8 cellular contexts compared by ENCODE assay signal in genomic region chr2:71190959-71191943, GRCh38. TPM values are rescaled to one million over a fixed set of nuclear protein-coding genes. Genes with fewer than 3 reads are reported as not detected.
DNase-seq lines count a peak whose midpoint lies in the region; ATAC-seq and TF ChIP-seq lines count a peak whose summit lies in the region.

No MANE protein-coding gene starts in this region.

- DNase-seq in BE2C (no peak), HT1080 (ENCODE audit: low read depth) (peak; percentile 11), adrenal gland (peak in 5 of 7 donors; percentile 13 to 54 (median 28)), left kidney (ENCODE audit: low read depth, low spot score) (peak; percentile 32), sigmoid colon (no peak), sciatic nerve (ENCODE audit: low spot score) (no peak)

- H3K4me1 ChIP-seq in BE2C (no peaks in the 10 kb centered on the region), adrenal gland (replicated peaks in 1 of 2) (no peaks in the 10 kb centered on the region), sigmoid colon (no peaks in the 10 kb centered on the region)

- H3K36me3 ChIP-seq in BE2C, result no peaks in the 10 kb centered on the region
- H3K36me3 ChIP-seq in adrenal gland (replicated peaks in 1 of 2), result no peaks in the 10 kb centered on the region
- H3K36me3 ChIP-seq in sigmoid colon, result peaks cover 0 to 26% (median 3%) of the 10 kb centered on the region in 4 donors

- H3K9me3 ChIP-seq in BE2C (no peaks in the 10 kb centered on the region), adrenal gland (replicated peaks in 1 of 3) (no peaks in the 10 kb centered on the region), sigmoid colon (no peaks in the 10 kb centered on the region)

- H3K27ac ChIP-seq in adrenal gland (no peak overlapping the region), sigmoid colon (no peak overlapping the region)

- TF ChIP-seq EP300 in sigmoid colon (IDR thresholded peaks at IDR 0.05), result no peak

- intact Hi-C loops in adrenal gland (cut with DNase I) (no loop called here), sigmoid colon (cut with DNase I) (no loop called here), sciatic nerve (cut with DNase I) (loop anchor here (2.0 kb wide), 1 partner anchor 36 kb away; no protein-coding TSS in a partner anchor)

- ATAC-seq in sciatic nerve, result no peak
- ATAC-seq in GM19035 (IDR thresholded peaks at IDR 0.05; ENCODE audit: unreplicated experiment), result no peak
- no peak for ATAC-seq in GM21528 (IDR thresholded peaks at IDR 0.05; ENCODE audit: low FRiP score, unreplicated experiment)

- no peak overlapping the region for H3K4me3 ChIP-seq in BE2C (ENCODE audit: low read depth, low read length)
- no peak overlapping the region for H3K4me3 ChIP-seq in adrenal gland
- H3K4me3 ChIP-seq in sigmoid colon, result no peak overlapping the region

- H3K27me3 ChIP-seq in BE2C (no peaks in the 10 kb centered on the region), adrenal gland (no peaks in the 10 kb centered on the region), sigmoid colon (no peaks in the 10 kb centered on the region)

- 64 to 76% (median 70%) methylated on average over 4 to 6 of the region's 6 CpGs for WGBS in adrenal gland, 4 donors
- WGBS in sigmoid colon, 2 donors, result 77 to 78% methylated on average over 6 of the region's 6 CpGs

- TF ChIP-seq POLR2A in adrenal gland (IDR thresholded peaks at IDR 0.05) (no peak), sigmoid colon (IDR thresholded peaks at IDR 0.05) (no peak)

- 0 out of 2 replicates have a peak, but pooled peaks have one; percentile 18 for TF ChIP-seq CTCF in BE2C (IDR thresholded peaks at IDR 0.05; ENCODE audit: low read depth, low read length)
- peak in 5 of 6 experiments; percentile 10 to 40 (median 31) for TF ChIP-seq CTCF in adrenal gland (IDR thresholded peaks at IDR 0.05)
- TF ChIP-seq CTCF in sigmoid colon (IDR thresholded peaks at IDR 0.05), result no peak

RNA-seq across cellular contexts. Expression of gene PAIP2B, which starts 35.7 kb away (rescaled TPM):
- polyA plus RNA-seq in BE2C (2012; ENCODE audit: insufficient read depth, insufficient read length, low read depth), result 0.22 TPM
- total RNA-seq in HT1080 (2014; rRNA removed; shearing (Covaris generic)), result 0.08 and 0.10 TPM in 2 replicates
- 0.30 and 0.36 TPM in 2 replicates for polyA plus RNA-seq in HT1080 (2015; cell fraction: cytosol; rRNA removed)
- polyA plus RNA-seq in HT1080 (2015; cell fraction: nucleus; rRNA removed), result 0.17 and 0.29 TPM in 2 replicates
- total RNA-seq in adrenal gland, result 1 to 10 TPM in 6 of 8 donors, under 1 TPM in 2; 0.54 to 5.9 (median 3.2) TPM
- polyA plus RNA-seq in adrenal gland, result 1 to 10 TPM in 2 of 3 donors, under 1 TPM in 1; 0.98 to 2.1 (median 1.0) TPM
- 10 to 100 TPM in 3 of 4 donors, 1 to 10 TPM in 1; 8.0 to 13.2 (median 12.4) TPM for total RNA-seq in sigmoid colon
- 1 to 10 TPM; 1.2 to 2.3 (median 1.8) TPM for polyA plus RNA-seq in sigmoid colon
- total RNA-seq in sciatic nerve, result 25.6 TPM

Comparison
In these comparisons a context has a peak if more than half of its experiments do, and no peak if none do; other contexts are left out.
1. DNase-seq: peak in HT1080 (single experiment), adrenal gland (5 of 7) and left kidney (single experiment); none in BE2C (single experiment), sigmoid colon (single experiment) and sciatic nerve (single experiment).
2. CTCF ChIP-seq: peak in BE2C (single experiment) and adrenal gland (5 of 6); none in sigmoid colon (0 of 4).